Comparison of ENCODE assay signal across 18 cellular contexts in the genomic region with DNA sequence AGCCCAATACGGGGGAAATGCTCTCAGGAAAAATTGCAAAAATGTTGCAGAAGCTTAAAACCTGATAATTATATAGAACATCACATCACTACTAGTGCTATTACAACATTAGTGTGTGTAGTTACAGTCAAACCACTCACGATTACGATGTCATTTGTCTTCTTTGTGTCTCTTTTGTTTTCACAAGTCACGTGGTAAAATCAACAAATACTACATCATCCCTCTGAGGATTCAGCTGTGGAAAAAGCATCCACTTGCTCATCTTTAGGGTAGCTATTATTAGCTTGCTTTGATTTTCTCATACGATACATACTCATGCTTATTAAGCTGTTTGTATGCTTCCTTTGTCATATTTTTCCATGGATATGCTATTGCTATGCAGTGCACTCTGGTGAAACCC. TPM values are rescaled to one million over a fixed set of nuclear protein-coding genes. Genes with fewer than 3 reads are reported as not detected.
DNase-seq lines count a peak whose midpoint lies in the region; ATAC-seq, FAIRE-seq and TF ChIP-seq lines count a peak whose summit lies in the region.
"Had no signal": no experiment of that assay in that cellular context is flagged by ENCODE, and none has a peak within 500 bp of the region (broad histone marks: within the 10 kb centered on the region; RNA-seq: fewer than 3 reads in every experiment).

No MANE protein-coding gene starts in this region.

- no peak overlapping the region for H3K4me3 ChIP-seq in CD8-positive, alpha-beta T cell (ENCODE audit: low read depth, low read length)
- H3K4me3 ChIP-seq in sigmoid colon, result no peak overlapping the region
- H3K4me3 ChIP-seq: HAP-1, SJCRH30 had no signal

- peaks cover 5% of the 10 kb centered on the region for H3K9me3 Mint-ChIP-seq in CD8-positive, alpha-beta T cell

- peak; percentile 85 for DNase-seq in DMS53 (lab: John Stamatoyannopoulos, UW)
- DNase-seq in HEK293T (ENCODE audit: extremely low spot score), result no peak
- peak; percentile 93 for DNase-seq in NCI-H748 (lab: John Stamatoyannopoulos, UW; ENCODE audit: unreplicated experiment)
- no peak for DNase-seq in stimulated activated CD8-positive, alpha-beta memory T cell treated with anti-CD3 and anti-CD28 coated beads, Interleukin-4, amount 100 ng/mL, for 48 hours
- DNase-seq in GM10248 (ENCODE audit: extremely low spot score), result no peak
- no peak for DNase-seq in CD8-positive, alpha-beta T cell
- no peak for DNase-seq in sigmoid colon
- DNase-seq: Caco-2, DMS79, KG1, NCI-H1048, NCI-H187 treated with DMSO at 0.1 percent for 48 hours, NCI-H510A, SJCRH30, T-helper 17 cell had no signal

- no peak overlapping the region for H3K27ac ChIP-seq in CD8-positive, alpha-beta T cell (ENCODE audit: low read depth, low read length)
- no peak overlapping the region for H3K27ac ChIP-seq in sigmoid colon
- H3K27ac ChIP-seq: SJCRH30 had no signal

- no peaks in the 10 kb centered on the region for H3K27me3 ChIP-seq in CD8-positive, alpha-beta T cell (ENCODE audit: insufficient read depth, low read length)
- H3K27me3 ChIP-seq in sigmoid colon, result no peaks in the 10 kb centered on the region
- H3K27me3 ChIP-seq: SJCRH30 had no signal

- intact Hi-C loops in CD8-positive, alpha-beta T cell (cut with DNase I, micrococcal nuclease), result no loop called here
- intact Hi-C loops in sigmoid colon (cut with DNase I), result no loop called here

- peak; percentile 53 for FAIRE-seq in islet of Langerhans (lab: Jason Lieb, UNC)

- CTCF ChIA-PET in HEK293T (lab: Yijun Ruan, JAX), result interaction anchor here (1.0 kb wide), 2 partner anchors 13 to 20 kb away, joined by 3 read pairs; no protein-coding TSS in a partner anchor
- CTCF ChIA-PET in GM10248 (lab: Yijun Ruan, JAX), result interaction anchor here (1.3 to 7.3 kb wide), 3 partner anchors 9 to 138 kb away, joined by 3 to 43 read pairs (median 7); no protein-coding TSS in a partner anchor
- CTCF ChIA-PET in CD8-positive, alpha-beta T cell (lab: Charles Lee), result interaction anchor here (1.2 kb wide), 2 partner anchors 18 to 20 kb away, joined by 3 to 4 read pairs; no protein-coding TSS in a partner anchor

- H3K4me1 ChIP-seq in CD8-positive, alpha-beta T cell (ENCODE audit: insufficient read depth, low read length), result no peaks in the 10 kb centered on the region
- H3K4me1 ChIP-seq in sigmoid colon, result peaks cover 0 to 7% (median 0%) of the 10 kb centered on the region in 4 donors
- H3K4me1 ChIP-seq: Caco-2, SJCRH30 had no signal

- H3K9me3 ChIP-seq in CD8-positive, alpha-beta T cell (ENCODE audit: low read length), result no peaks in the 10 kb centered on the region
- H3K9me3 ChIP-seq in sigmoid colon, result no peaks in the 10 kb centered on the region
- H3K9me3 ChIP-seq: Caco-2, SJCRH30 had no signal

- no peak for TF ChIP-seq EP300 in sigmoid colon (IDR thresholded peaks at IDR 0.05)

- H3K27ac Mint-ChIP-seq in CD8-positive, alpha-beta T cell, result no peak overlapping the region
- H3K27ac Mint-ChIP-seq: CD14-positive monocyte, T-helper 17 cell had no signal

- POLR2A ChIA-PET in HEK293T (lab: Yijun Ruan, JAX), result no interaction called here
- POLR2A ChIA-PET in GM10248 (lab: Yijun Ruan, JAX), result no interaction called here
- POLR2A ChIA-PET in CD8-positive, alpha-beta T cell (lab: Charles Lee), result no interaction called here

- TF ChIP-seq CTCF in GM10248 (IDR thresholded peaks at IDR 0.05; ENCODE audit: control extremely low read depth, extremely low read depth, low read depth, missing control alignments) (no peak), sigmoid colon (IDR thresholded peaks at IDR 0.05) (no peak)
- TF ChIP-seq CTCF in CD8-positive, alpha-beta T cell (IDR thresholded peaks at IDR 0.05), result no peak

- no peak for TF ChIP-seq POLR2A in sigmoid colon (IDR thresholded peaks at IDR 0.05)

- 76 to 82% methylated on average over 5 of the region's 5 CpGs for WGBS in sigmoid colon, 2 donors

- no peaks in the 10 kb centered on the region for H3K36me3 ChIP-seq in CD8-positive, alpha-beta T cell (ENCODE audit: insufficient read depth, low read length)
- H3K36me3 ChIP-seq in sigmoid colon, result no peaks in the 10 kb centered on the region
- H3K36me3 ChIP-seq: HAP-1, SJCRH30 had no signal

- no peaks in the 10 kb centered on the region for H3K27me3 Mint-ChIP-seq in CD8-positive, alpha-beta T cell (ENCODE audit: low read depth)

- H3K4me1 Mint-ChIP-seq in CD8-positive, alpha-beta T cell (ENCODE audit: low read depth), result no peaks in the 10 kb centered on the region
- H3K4me1 Mint-ChIP-seq: CD14-positive monocyte, T-helper 17 cell had no signal

- ATAC-seq in CD8-positive, alpha-beta T cell, result no peak
- ATAC-seq: T-helper 17 cell had no signal

- no peaks in the 10 kb centered on the region for H3K36me3 Mint-ChIP-seq in CD8-positive, alpha-beta T cell
- H3K36me3 Mint-ChIP-seq: CD14-positive monocyte had no signal

- no peak overlapping the region for H3K4me3 Mint-ChIP-seq in CD8-positive, alpha-beta T cell
- H3K4me3 Mint-ChIP-seq: CD14-positive monocyte, T-helper 17 cell had no signal

TF ChIP-seq in HEK293T, 16 proteins besides CTCF, POLR2A, EP300 and RAD21:
- TF ChIP-seq FOXM1 (IDR thresholded peaks at IDR 0.05; ENCODE audit: borderline replicate concordance) (no peak), CTBP1 (IDR thresholded peaks at IDR 0.05; ENCODE audit: borderline replicate concordance) (peak; percentile 25; the same call in 1 of the 2 replicates), PKNOX1 (IDR thresholded peaks at IDR 0.05) (peak; percentile 64)
TF ChIP-seq in HEK293T: peak in this region for 2.

RNA-seq across cellular contexts. Expression of gene ATXN1, which starts 22.2 kb away (rescaled TPM):
- total RNA-seq in CD8-positive, alpha-beta T cell, result 10 to 100 TPM; 73.3 to 81.1 TPM
- total RNA-seq in sigmoid colon, result 10 to 100 TPM; 37.7 to 95.3 (median 59.9) TPM
- 1 to 10 TPM; 4.8 to 8.6 (median 7.2) TPM for polyA plus RNA-seq in sigmoid colon

Comparison
In these comparisons a context has a peak if more than half of its experiments do, and no peak if none do; other contexts are left out.
1. DNase-seq: peak in DMS53 (single experiment) and NCI-H748 (single experiment); none in HEK293T (single experiment), stimulated activated CD8-positive, alpha-beta memory T cell treated with anti-CD3 and anti-CD28 coated beads, Interleukin-4, amount 100 ng/mL, for 48 hours (single experiment), GM10248 (single experiment), CD8-positive, alpha-beta T cell (0 of 7) and sigmoid colon (single experiment).